ENCODE assay signal across 3 cellular contexts in genomic region chr10:97509120-97509670, GRCh38.
TF ChIP-seq lines count a peak whose summit lies in the region.

No MANE protein-coding gene starts in this region.

TF ChIP-seq in HepG2, 621 proteins besides CTCF, POLR2A, EP300 and RAD21:
- TF ChIP-seq HNF4A (CRISPR knock-in tag; IDR thresholded peaks at IDR 0.05) (no peak), ZNF629 (CRISPR knock-in tag; conservative IDR thresholded peaks at IDR 0.05) (peak; percentile 89)

TF ChIP-seq in WTC11, 78 proteins besides CTCF, POLR2A, EP300 and RAD21:
- TF ChIP-seq FOXP4 (CRISPR knock-in tag; IDR thresholded peaks at IDR 0.05), result no peak
- TF ChIP-seq JAZF1 (CRISPR knock-in tag; IDR thresholded peaks at IDR 0.05), result no peak
- no peak for TF ChIP-seq GABPB1 (CRISPR knock-in tag; IDR thresholded peaks at IDR 0.05)
- no peak for TF ChIP-seq ZNF416 (CRISPR knock-in tag; IDR thresholded peaks at IDR 0.05)
- TF ChIP-seq ZNF263 (CRISPR knock-in tag; IDR thresholded peaks at IDR 0.05; ENCODE audit: low read depth), result no peak
- TF ChIP-seq TEAD1 (CRISPR knock-in tag; IDR thresholded peaks at IDR 0.05), result no peak

TF ChIP-seq in HEK293T, 16 proteins besides CTCF, POLR2A, EP300 and RAD21:
- TF ChIP-seq HDGF (IDR thresholded peaks at IDR 0.05; ENCODE audit: borderline replicate concordance), result no peak
- no peak for TF ChIP-seq CTBP1 (IDR thresholded peaks at IDR 0.05; ENCODE audit: borderline replicate concordance)
- TF ChIP-seq FOXK2 (IDR thresholded peaks at IDR 0.05), result no peak
- no peak for TF ChIP-seq FOXM1 (IDR thresholded peaks at IDR 0.05; ENCODE audit: borderline replicate concordance)
